ENCODE assay signal across 8 cellular contexts in the genomic region with DNA sequence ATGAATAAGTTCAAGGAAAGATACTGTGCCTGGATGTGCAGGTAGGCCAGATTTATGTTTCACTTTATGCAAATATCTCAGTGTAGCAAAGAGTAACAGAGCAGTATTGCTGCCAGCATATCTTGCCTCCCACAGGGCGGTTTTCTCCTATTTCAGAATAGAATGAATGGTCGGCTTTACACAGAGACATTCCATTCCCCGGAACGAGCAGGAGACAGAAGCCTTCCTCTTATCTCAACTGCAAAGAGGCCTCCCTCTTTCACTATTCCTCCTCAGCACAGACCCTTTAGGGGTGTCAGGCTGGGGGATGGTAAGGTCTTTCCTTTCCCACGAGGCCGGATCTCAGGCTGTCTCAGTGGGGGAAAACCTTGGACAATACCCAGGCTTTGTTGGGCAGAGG. TPM values are rescaled to one million over a fixed set of nuclear protein-coding genes. Genes with fewer than 3 reads are reported as not detected.
DNase-seq lines count a peak whose midpoint lies in the region; ATAC-seq and TF ChIP-seq lines count a peak whose summit lies in the region.
"Not testable (repeated sequence)": the region's sequence is repeated elsewhere in the genome, so short reads cannot be mapped to it uniquely, and the experiment has no call there.
"Had no signal": no experiment of that assay in that cellular context is flagged by ENCODE, and none has a peak within 500 bp of the region (broad histone marks: within the 10 kb centered on the region; RNA-seq: fewer than 3 reads in every experiment).

No MANE protein-coding gene starts in this region.

- H3K9me3 ChIP-seq in CD8-positive, alpha-beta T cell (ENCODE audit: low read length); ectodermal cell (ENCODE audit: control insufficient read depth, low read length): not testable (repeated sequence)
- peaks cover 22% of the 10 kb centered on the region for H3K9me3 ChIP-seq in iPS-20b (ENCODE audit: insufficient read depth, low read depth, low read length)

- peaks cover 25% of the 10 kb centered on the region for H3K36me3 Mint-ChIP-seq in CD8-positive, alpha-beta T cell
- not testable (repeated sequence) for H3K36me3 Mint-ChIP-seq in activated naive CD8-positive, alpha-beta T cell; natural killer cell treated with Interleukin-12 subunit alpha and Interleukin-12 subunit beta and Interleukin-15 and Interleukin-18, amount 100 ng/mL, for 72 hours
- peaks cover 76% of the 10 kb centered on the region for H3K36me3 Mint-ChIP-seq in progenitor cell of endocrine pancreas (ENCODE audit: insufficient read depth)

- 8 to 11% methylated on average over 6 of the region's 6 CpGs for WGBS in ectodermal cell, 2 experiments

- H3K9me3 Mint-ChIP-seq in CD8-positive, alpha-beta T cell; activated naive CD8-positive, alpha-beta T cell (ENCODE audit: low read depth); natural killer cell treated with Interleukin-12 subunit alpha and Interleukin-12 subunit beta and Interleukin-15 and Interleukin-18, amount 100 ng/mL, for 72 hours: not testable (repeated sequence)
- peaks cover 41% of the 10 kb centered on the region for H3K9me3 Mint-ChIP-seq in progenitor cell of endocrine pancreas (ENCODE audit: low read depth)

- TF ChIP-seq CTCF in CD8-positive, alpha-beta T cell (IDR thresholded peaks at IDR 0.05); progenitor cell of endocrine pancreas (IDR thresholded peaks at IDR 0.05; ENCODE audit: unreplicated experiment): not testable (repeated sequence)

- ATAC-seq in CD8-positive, alpha-beta T cell; natural killer cell treated with Interleukin-12 subunit alpha and Interleukin-12 subunit beta and Interleukin-15 and Interleukin-18, amount 100 ng/mL, for 72 hours: not testable (repeated sequence)

- H3K4me3 ChIP-seq in CD8-positive, alpha-beta T cell (ENCODE audit: low read depth, low read length): not testable (repeated sequence)
- H3K4me3 ChIP-seq in ectodermal cell (ENCODE audit: insufficient read depth, low read depth, low read length) (peak overlapping the region; percentile 19), iPS-20b (ENCODE audit: low read length) (peak overlapping the region; percentile 88; the same call in 1 of the 2 replicates)

- intact Hi-C loops in CD8-positive, alpha-beta T cell (cut with DNase I, micrococcal nuclease): loop anchor here in 1 of 2 experiments (10.0 kb wide), 1 partner anchor 455 kb away; no protein-coding TSS in a partner anchor

- H3K36me3 ChIP-seq in CD8-positive, alpha-beta T cell (ENCODE audit: insufficient read depth, low read length): not testable (repeated sequence)
- peaks cover 42% of the 10 kb centered on the region for H3K36me3 ChIP-seq in ectodermal cell (ENCODE audit: control insufficient read depth, insufficient read depth, low read length)
- H3K36me3 ChIP-seq in iPS-20b (ENCODE audit: insufficient read depth, low read depth, low read length): peaks cover 28% of the 10 kb centered on the region

- CTCF ChIA-PET in CD8-positive, alpha-beta T cell (lab: Charles Lee): not testable (repeated sequence)

- peak overlapping the region; percentile 4 for H3K27ac Mint-ChIP-seq in CD8-positive, alpha-beta T cell
- not testable (repeated sequence) for H3K27ac Mint-ChIP-seq in activated naive CD8-positive, alpha-beta T cell; natural killer cell treated with Interleukin-12 subunit alpha and Interleukin-12 subunit beta and Interleukin-15 and Interleukin-18, amount 100 ng/mL, for 72 hours
- H3K27ac Mint-ChIP-seq in progenitor cell of endocrine pancreas: peak overlapping the region; percentile 99

- DNase-seq in CD8-positive, alpha-beta T cell; natural killer cell treated with Interleukin-12 subunit alpha and Interleukin-12 subunit beta and Interleukin-15 and Interleukin-18, amount 100 ng/mL, for 72 hours (ENCODE audit: low spot score); progenitor cell of endocrine pancreas (ENCODE audit: low spot score, unreplicated experiment): not testable (repeated sequence)
- peak; percentile 4 for DNase-seq in NCI-H526 treated with DMSO at 0.1 percent for 48 hours (lab: John Stamatoyannopoulos, UW)

- H3K4me3 Mint-ChIP-seq in CD8-positive, alpha-beta T cell: not testable (repeated sequence)
- H3K4me3 Mint-ChIP-seq in activated naive CD8-positive, alpha-beta T cell: peak overlapping the region; percentile 6
- H3K4me3 Mint-ChIP-seq in natural killer cell treated with Interleukin-12 subunit alpha and Interleukin-12 subunit beta and Interleukin-15 and Interleukin-18, amount 100 ng/mL, for 72 hours: peak overlapping the region; percentile 92
- H3K4me3 Mint-ChIP-seq in progenitor cell of endocrine pancreas (ENCODE audit: low read depth): peak overlapping the region; percentile 94

- H3K4me1 ChIP-seq in CD8-positive, alpha-beta T cell (ENCODE audit: insufficient read depth, low read length): peaks cover 12% of the 10 kb centered on the region
- not testable (repeated sequence) for H3K4me1 ChIP-seq in ectodermal cell (ENCODE audit: control insufficient read depth, insufficient read depth, low read length); iPS-20b (ENCODE audit: insufficient read depth, low read length)

- not testable (repeated sequence) for H3K27me3 Mint-ChIP-seq in CD8-positive, alpha-beta T cell (ENCODE audit: low read depth); activated naive CD8-positive, alpha-beta T cell; natural killer cell treated with Interleukin-12 subunit alpha and Interleukin-12 subunit beta and Interleukin-15 and Interleukin-18, amount 100 ng/mL, for 72 hours; progenitor cell of endocrine pancreas

- peaks cover 36% of the 10 kb centered on the region for H3K4me1 Mint-ChIP-seq in CD8-positive, alpha-beta T cell (ENCODE audit: low read depth)
- H3K4me1 Mint-ChIP-seq in activated naive CD8-positive, alpha-beta T cell (ENCODE audit: low read depth): peaks cover 28% of the 10 kb centered on the region
- peaks cover 14 to 18% of the 10 kb centered on the region in 2 donors for H3K4me1 Mint-ChIP-seq in natural killer cell treated with Interleukin-12 subunit alpha and Interleukin-12 subunit beta and Interleukin-15 and Interleukin-18, amount 100 ng/mL, for 72 hours (ENCODE audit: low read depth in 2 of 2)
- peaks cover 13% of the 10 kb centered on the region for H3K4me1 Mint-ChIP-seq in progenitor cell of endocrine pancreas (ENCODE audit: low read depth)

- H3K27me3 ChIP-seq in CD8-positive, alpha-beta T cell (ENCODE audit: insufficient read depth, low read length); ectodermal cell (ENCODE audit: control insufficient read depth, insufficient read depth, low read length, poor library complexity, severe bottlenecking); iPS-20b (ENCODE audit: insufficient read depth, low read length): not testable (repeated sequence)

- H3K9ac ChIP-seq in iPS-20b (ENCODE audit: low read depth, low read length): peak overlapping the region; percentile 60; the same call in 1 of the 2 replicates

- H3K27ac ChIP-seq in CD8-positive, alpha-beta T cell (ENCODE audit: low read depth, low read length); iPS-20b (ENCODE audit: low read length): not testable (repeated sequence)
- peak overlapping the region; percentile 54 for H3K27ac ChIP-seq in ectodermal cell (ENCODE audit: insufficient read depth, low read depth, low read length, poor library complexity, severe bottlenecking)

- POLR2A ChIA-PET in CD8-positive, alpha-beta T cell (lab: Charles Lee): not testable (repeated sequence)

RNA-seq across cellular contexts. Expression of gene ZNF69, which starts 2.3 kb away (rescaled TPM):
- 1 to 10 TPM; 1.7 to 2.0 TPM for total RNA-seq in CD8-positive, alpha-beta T cell
- polyA plus RNA-seq in ectodermal cell (2013, experiment 1 of 4): 29.8 TPM
- 32.7 TPM for polyA plus RNA-seq in ectodermal cell (2013, experiment 2 of 4)
- polyA plus RNA-seq in ectodermal cell (2013, experiment 3 of 4): 24.7 TPM
- 26.4 TPM for polyA plus RNA-seq in ectodermal cell (2013, experiment 4 of 4)
- 1 to 10 TPM; 3.0 to 3.5 TPM for total RNA-seq in natural killer cell treated with Interleukin-12 subunit alpha and Interleukin-12 subunit beta and Interleukin-15 and Interleukin-18, amount 100 ng/mL, for 72 hours
- 36.0 and 39.0 TPM in 2 replicates for total RNA-seq in progenitor cell of endocrine pancreas
- total RNA-seq: HT1080 had no signal

RNA-seq across cellular contexts. Expression of gene ZNF700, which starts 35.0 kb away (rescaled TPM):
- 10 to 100 TPM; 10.8 to 10.9 TPM for total RNA-seq in CD8-positive, alpha-beta T cell
- 14.2 TPM for polyA plus RNA-seq in ectodermal cell (2013, experiment 1 of 4)
- 13.3 TPM for polyA plus RNA-seq in ectodermal cell (2013, experiment 2 of 4)
- polyA plus RNA-seq in ectodermal cell (2013, experiment 3 of 4): 12.5 TPM
- 13.2 TPM for polyA plus RNA-seq in ectodermal cell (2013, experiment 4 of 4)
- total RNA-seq in natural killer cell treated with Interleukin-12 subunit alpha and Interleukin-12 subunit beta and Interleukin-15 and Interleukin-18, amount 100 ng/mL, for 72 hours: 10 to 100 TPM; 21.6 to 35.0 TPM
- total RNA-seq in progenitor cell of endocrine pancreas: 13.4 and 14.1 TPM in 2 replicates

RNA-seq across cellular contexts. Expression of gene ZNF439, which starts 41.4 kb away (rescaled TPM):
- 1 to 10 TPM; 6.2 to 7.9 TPM for total RNA-seq in CD8-positive, alpha-beta T cell
- polyA plus RNA-seq in ectodermal cell (2013, experiment 1 of 4): 4.2 TPM
- polyA plus RNA-seq in ectodermal cell (2013, experiment 2 of 4): 4.8 TPM
- polyA plus RNA-seq in ectodermal cell (2013, experiment 3 of 4): 3.9 TPM
- polyA plus RNA-seq in ectodermal cell (2013, experiment 4 of 4): 3.7 TPM
- 10 to 100 TPM in 1 of 2 donors, 1 to 10 TPM in 1; 9.5 to 13.9 TPM for total RNA-seq in natural killer cell treated with Interleukin-12 subunit alpha and Interleukin-12 subunit beta and Interleukin-15 and Interleukin-18, amount 100 ng/mL, for 72 hours
- total RNA-seq in progenitor cell of endocrine pancreas: 2.0 and 2.5 TPM in 2 replicates
- total RNA-seq: HT1080 had no signal
